In the genomic region with DNA sequence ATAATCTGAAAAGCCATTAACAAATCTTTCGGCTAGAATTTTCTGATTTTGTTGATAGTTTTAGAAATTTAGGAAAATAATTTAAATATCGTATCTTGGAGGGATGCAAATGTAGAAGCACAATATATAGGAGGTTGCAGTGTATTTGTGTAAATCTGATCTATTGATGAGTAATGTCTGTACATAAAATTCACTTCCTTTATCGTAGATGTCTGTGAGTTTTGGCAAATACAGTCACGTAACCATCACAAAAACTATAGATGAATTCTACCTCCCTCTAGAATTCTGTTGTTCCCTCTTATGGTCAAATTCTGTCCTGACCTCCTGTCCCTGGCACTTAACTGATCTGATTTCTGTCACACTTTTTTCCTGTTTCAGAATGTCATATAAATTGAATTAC, we compare ENCODE assay signal across 38 cellular contexts.
"Had no signal": no experiment of that assay in that cellular context is flagged by ENCODE, and none has a peak within 500 bp of the region (broad histone marks: within the 10 kb centered on the region; RNA-seq: fewer than 3 reads in every experiment).

No MANE protein-coding gene starts in this region.

- ATAC-seq: activated CD8-positive, alpha-beta T cell treated with anti-CD3 and anti-CD28 coated beads for 36 hours; activated naive CD8-positive, alpha-beta T cell treated with anti-CD3 and anti-CD28 coated beads, Interleukin-2, amount 50 U/mL, for 24 hours; activated T-cell treated with anti-CD3 and anti-CD28 coated beads, Interleukin-2, amount 50 U/mL, for 4 hours; activated T-cell treated with anti-CD3 and anti-CD28 coated beads, Interleukin-2, amount 50 U/mL, for 72 hours had no signal

- H3K27me3 ChIP-seq: ascending aorta, cardiac muscle cell, colonic mucosa had no signal

- H3K27ac ChIP-seq: ascending aorta, cardiac muscle cell, colonic mucosa, VCaP had no signal

- DNase-seq: activated B cell treated with CpG ODN at 0.5 μM for 24 hours; activated CD4-positive, alpha-beta memory T cell treated with anti-CD3 and anti-CD28 coated beads for 36 hours; activated CD4-positive, alpha-beta T cell treated with anti-CD3 and anti-CD28 coated beads for 4 hours; activated CD4-positive, alpha-beta T cell treated with anti-CD3 and anti-CD28 coated beads, Interleukin-2, amount 10 ng/mL, durations not matched to agents 24 days and 14 days; activated CD4-positive, alpha-beta T cell treated with anti-CD3 and anti-CD28 coated beads, Interleukin-2, amount 50 U/mL, for 1 hour; activated CD4-positive, alpha-beta T cell treated with anti-CD3 and anti-CD28 coated beads, Interleukin-2, amount 50 U/mL, for 4 hours; activated CD4-positive, CD25-positive, alpha-beta regulatory T cell treated with anti-CD3 and anti-CD28 coated beads, Interleukin-2, amount 50 U/mL, for 72 hours; activated CD8-positive, alpha-beta memory T cell treated with anti-CD3 and anti-CD28 coated beads, Interleukin-2, amount 50 U/mL, for 4 hours; activated CD8-positive, alpha-beta T cell treated with anti-CD3 and anti-CD28 coated beads for 36 hours; activated effector memory CD4-positive, alpha-beta T cell treated with Interleukin-2 at 50 U/mL for 16 hours; activated gamma-delta T cell; activated naive CD4-positive, alpha-beta T cell treated with anti-CD3 and anti-CD28 coated beads, Interleukin-2, amount 10 ng/mL, durations not matched to agents 7 days and 5 days; activated naive CD4-positive, alpha-beta T cell treated with Interleukin-2 at 50 U/mL for 16 hours; activated naive CD8-positive, alpha-beta T cell treated with anti-CD3 and anti-CD28 coated beads, Interleukin-2, amount 10 ng/mL, durations not matched to agents 7 days and 5 days; activated naive CD8-positive, alpha-beta T cell treated with anti-CD3 and anti-CD28 coated beads, Interleukin-2, amount 50 U/mL, for 24 hours; activated T-cell treated with anti-CD3 and anti-CD28 coated beads for 4 hours; activated T-cell treated with anti-CD3 and anti-CD28 coated beads, Interleukin-2, amount 50 U/mL, for 1 hour; activated T-cell treated with anti-CD3 and anti-CD28 coated beads, Interleukin-2, amount 50 U/mL, for 4 hours; activated T-cell treated with anti-CD3 and anti-CD28 coated beads, Interleukin-2, amount 50 U/mL, for 72 hours; amygdala; anterior cingulate cortex; caudate nucleus; cerebellar nuclear complex; colonic mucosa; T-helper 2 cell; T-helper 9 cell had no signal

- FAIRE-seq: bronchial epithelial cell, TTC549 had no signal

- H3K36me3 ChIP-seq: cardiac muscle cell, colonic mucosa had no signal

- H3K4me3 ChIP-seq: ascending aorta, cardiac muscle cell, colonic mucosa had no signal

- H3K4me3 Mint-ChIP-seq: activated B cell treated with CpG ODN at 0.5 μM for 24 hours; activated CD4-positive, alpha-beta memory T cell treated with anti-CD3 and anti-CD28 coated beads for 36 hours; activated CD4-positive, alpha-beta T cell treated with anti-CD3 and anti-CD28 coated beads, Interleukin-2, amount 10 ng/mL, durations not matched to agents 24 days and 14 days; activated CD8-positive, alpha-beta T cell treated with anti-CD3 and anti-CD28 coated beads for 36 hours; activated naive CD4-positive, alpha-beta T cell treated with anti-CD3 and anti-CD28 coated beads, Interleukin-2, amount 10 ng/mL, durations not matched to agents 7 days and 5 days; activated naive CD4-positive, alpha-beta T cell treated with anti-CD3 and anti-CD28 coated beads, Interleukin-2, amount 50 U/mL, for 24 hours; activated naive CD8-positive, alpha-beta T cell; activated naive CD8-positive, alpha-beta T cell treated with anti-CD3 and anti-CD28 coated beads, Interleukin-2, amount 10 ng/mL, durations not matched to agents 7 days and 5 days; activated naive CD8-positive, alpha-beta T cell treated with anti-CD3 and anti-CD28 coated beads, Interleukin-2, amount 50 U/mL, for 24 hours; activated T-cell treated with anti-CD3 and anti-CD28 coated beads, Interleukin-2, amount 50 U/mL, for 4 hours; activated T-cell treated with anti-CD3 and anti-CD28 coated beads, Interleukin-2, amount 50 U/mL, for 72 hours; activated T-helper 1 cell treated with anti-CD3 and anti-CD28 coated beads, Interleukin-12 subunit alpha, Interleukin-12 subunit beta, Interleukin-2, Interleukin-4 antibody, amounts not matched to agents 30 ng/mL and 10 ng/mL and 1 ng/mL, durations not matched to agents 14 hours and 24 hours and 36 hours; brain; central memory CD8-positive, alpha-beta T cell; T-helper 2 cell treated with Interferon-gamma antibody and Interleukin-4, amounts not matched to agents 5 μg/mL and 100 μg/mL, for 36 hours had no signal

- H3K4me1 ChIP-seq: ascending aorta, colonic mucosa had no signal

- H3K9me3 Mint-ChIP-seq: activated naive CD4-positive, alpha-beta T cell treated with anti-CD3 and anti-CD28 coated beads, Interleukin-2, amount 10 ng/mL, durations not matched to agents 7 days and 5 days had no signal

- H3K27me3 Mint-ChIP-seq: activated B cell treated with CpG ODN at 0.5 μM for 24 hours; activated CD4-positive, alpha-beta memory T cell treated with anti-CD3 and anti-CD28 coated beads for 36 hours; activated CD4-positive, alpha-beta T cell treated with anti-CD3 and anti-CD28 coated beads, Interleukin-2, amount 10 ng/mL, durations not matched to agents 24 days and 14 days; activated CD8-positive, alpha-beta T cell treated with anti-CD3 and anti-CD28 coated beads for 36 hours; activated naive CD4-positive, alpha-beta T cell treated with anti-CD3 and anti-CD28 coated beads, Interleukin-2, amount 10 ng/mL, durations not matched to agents 7 days and 5 days; activated naive CD4-positive, alpha-beta T cell treated with anti-CD3 and anti-CD28 coated beads, Interleukin-2, amount 50 U/mL, for 24 hours; activated naive CD8-positive, alpha-beta T cell; activated naive CD8-positive, alpha-beta T cell treated with anti-CD3 and anti-CD28 coated beads, Interleukin-2, amount 10 ng/mL, durations not matched to agents 7 days and 5 days; activated naive CD8-positive, alpha-beta T cell treated with anti-CD3 and anti-CD28 coated beads, Interleukin-2, amount 50 U/mL, for 24 hours; brain; central memory CD8-positive, alpha-beta T cell had no signal

- H3K9me3 ChIP-seq: ascending aorta, colonic mucosa had no signal

- H3K27ac Mint-ChIP-seq: activated B cell treated with CpG ODN at 0.5 μM for 24 hours; activated CD4-positive, alpha-beta memory T cell treated with anti-CD3 and anti-CD28 coated beads for 36 hours; activated CD8-positive, alpha-beta T cell treated with anti-CD3 and anti-CD28 coated beads for 36 hours; activated naive CD4-positive, alpha-beta T cell treated with anti-CD3 and anti-CD28 coated beads, Interleukin-2, amount 10 ng/mL, durations not matched to agents 7 days and 5 days; activated naive CD4-positive, alpha-beta T cell treated with anti-CD3 and anti-CD28 coated beads, Interleukin-2, amount 50 U/mL, for 24 hours; activated naive CD8-positive, alpha-beta T cell; activated naive CD8-positive, alpha-beta T cell treated with anti-CD3 and anti-CD28 coated beads, Interleukin-2, amount 10 ng/mL, durations not matched to agents 7 days and 5 days; activated naive CD8-positive, alpha-beta T cell treated with anti-CD3 and anti-CD28 coated beads, Interleukin-2, amount 50 U/mL, for 24 hours; activated T-helper 2 cell treated with anti-CD3 and anti-CD28 coated beads, Interferon-gamma antibody, Interleukin-2, Interleukin-4, amounts not matched to agents 10 μg/mL and 5 μg/mL and 100 μg/mL, durations not matched to agents 14 hours and 24 hours and 36 hours; brain; T-helper 2 cell treated with Interferon-gamma antibody and Interleukin-4, amounts not matched to agents 5 μg/mL and 100 μg/mL, for 36 hours had no signal
